ENCODE assay signal across 19 cellular contexts in genomic region chr3:108845709-108846293, GRCh38. TPM values are rescaled to one million over a fixed set of nuclear protein-coding genes. Genes with fewer than 3 reads are reported as not detected.
"Had no signal": no experiment of that assay in that cellular context is flagged by ENCODE, and none has a peak within 500 bp of the region (broad histone marks: within the 10 kb centered on the region; RNA-seq: fewer than 3 reads in every experiment).

No MANE protein-coding gene starts in this region.

- H3K27me3 ChIP-seq: ascending aorta, foreskin keratinocyte, left lung, ovary, sigmoid colon, SJCRH30, stomach, testis, upper lobe of right lung had no signal

- H3K4me1 ChIP-seq: ascending aorta, foreskin keratinocyte, left lung, sigmoid colon, SJCRH30, stomach, testis, upper lobe of right lung had no signal

- H3K27ac ChIP-seq: ascending aorta, foreskin keratinocyte, left lung, ovary, sigmoid colon, SJCRH30, stomach, testis, upper lobe of right lung had no signal

- H3K27me3 Mint-ChIP-seq: effector memory CD8-positive, alpha-beta T cell had no signal

- DNase-seq: activated CD4-positive, alpha-beta T cell treated with anti-CD3 and anti-CD28 coated beads for 48 hours; dermis blood vessel endothelial cell; effector memory CD8-positive, alpha-beta T cell; foreskin keratinocyte; glutamatergic neuron; hypothalamus; kidney; left lung; mammary epithelial cell; ovary; sigmoid colon; SJCRH30; stimulated activated CD4-positive, alpha-beta T cell treated with anti-CD3 and anti-CD28 coated beads, Interleukin-1b, Interleukin-23, amount 100 ng/mL, for 48 hours; stomach; testis; upper lobe of right lung had no signal

- H3K9me3 Mint-ChIP-seq: effector memory CD8-positive, alpha-beta T cell had no signal

- H3K36me3 ChIP-seq: ascending aorta, left lung, ovary, sigmoid colon, SJCRH30, stomach, upper lobe of right lung had no signal

- H3K9me3 ChIP-seq: ascending aorta, left lung, ovary, sigmoid colon, SJCRH30, stomach, testis, upper lobe of right lung had no signal

- H3K4me3 ChIP-seq: ascending aorta, left lung, ovary, sigmoid colon, SJCRH30, stomach, testis, upper lobe of right lung had no signal

- ATAC-seq: effector memory CD8-positive, alpha-beta T cell; foreskin keratinocyte; left lung; upper lobe of right lung had no signal

RNA-seq across cellular contexts. Expression of gene TRAT1, which starts 23.2 kb away (rescaled TPM):
- total RNA-seq: bronchial epithelial cell, chondrocyte, dermis blood vessel endothelial cell, foreskin keratinocyte, mammary epithelial cell, SJCRH30 had no signal
- polyA plus RNA-seq: foreskin keratinocyte, mammary epithelial cell had no signal
